ENCODE assay signal across 2 cellular contexts in the genomic region with DNA sequence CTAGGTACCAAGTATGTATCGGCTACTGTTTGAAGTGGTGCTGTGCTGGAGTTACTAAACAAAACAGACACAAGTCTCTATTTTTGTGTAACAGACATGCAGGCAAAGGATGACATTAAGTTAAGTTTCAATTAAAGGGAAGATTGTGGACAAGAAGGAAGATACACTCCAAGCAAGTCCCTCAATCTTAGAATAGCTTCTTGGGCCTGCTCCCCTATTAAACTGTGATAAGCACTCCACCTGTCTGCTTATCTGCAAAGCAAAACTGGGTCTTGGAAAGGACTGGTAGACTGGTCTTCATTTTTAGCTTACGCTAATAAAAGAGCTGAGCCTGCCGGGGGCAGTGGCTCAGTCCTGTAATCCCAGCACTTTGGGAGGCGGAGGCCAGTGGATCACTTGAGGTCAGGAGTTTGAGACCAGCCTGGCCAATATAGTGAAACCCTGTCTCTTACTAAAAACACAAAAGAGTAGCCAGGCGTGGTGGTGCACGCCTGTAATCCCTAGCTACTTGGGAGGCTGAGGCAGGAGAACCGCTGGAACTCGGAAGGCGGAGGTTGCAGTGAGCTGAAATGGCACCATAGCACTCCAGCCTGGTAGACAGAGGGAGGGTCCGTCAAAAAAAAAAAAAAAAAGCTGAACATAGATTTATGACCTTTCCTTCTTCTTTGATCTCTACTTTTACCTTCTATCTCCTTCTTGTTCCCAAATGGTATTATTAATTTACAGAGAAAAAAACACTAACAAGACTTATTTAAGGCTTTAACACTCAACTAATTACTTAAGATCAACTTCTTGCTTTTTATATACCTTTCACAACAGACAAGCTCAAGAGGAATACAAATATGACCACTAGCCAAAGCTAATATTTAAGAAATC.
TF ChIP-seq lines count a peak whose summit lies in the region.

No MANE protein-coding gene starts in this region.

TF ChIP-seq in HEK293T, 16 proteins besides CTCF, POLR2A, EP300 and RAD21:
- no peak for TF ChIP-seq L3MBTL2 (conservative IDR thresholded peaks at IDR 0.05)
- TF ChIP-seq, protein P1, sequence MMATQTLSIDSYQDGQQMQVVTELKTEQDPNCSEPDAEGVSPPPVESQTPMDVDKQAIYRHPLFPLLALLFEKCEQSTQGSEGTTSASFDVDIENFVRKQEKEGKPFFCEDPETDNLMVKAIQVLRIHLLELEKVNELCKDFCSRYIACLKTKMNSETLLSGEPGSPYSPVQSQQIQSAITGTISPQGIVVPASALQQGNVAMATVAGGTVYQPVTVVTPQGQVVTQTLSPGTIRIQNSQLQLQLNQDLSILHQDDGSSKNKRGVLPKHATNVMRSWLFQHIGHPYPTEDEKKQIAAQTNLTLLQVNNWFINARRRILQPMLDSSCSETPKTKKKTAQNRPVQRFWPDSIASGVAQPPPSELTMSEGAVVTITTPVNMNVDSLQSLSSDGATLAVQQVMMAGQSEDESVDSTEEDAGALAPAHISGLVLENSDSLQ (IDR thresholded peaks at IDR 0.05) = peak; percentile 60

TF ChIP-seq in K562, 482 proteins besides CTCF, POLR2A, EP300 and RAD21:
- TF ChIP-seq ZBTB1 (CRISPR knock-in tag; IDR thresholded peaks at IDR 0.05; ENCODE audit: borderline replicate concordance, low read depth) = no peak
- TF ChIP-seq CBFA2T3 (IDR thresholded peaks at IDR 0.05) = peak; percentile 60
- peak; percentile 14; the same call in 1 of the 2 replicates for TF ChIP-seq CBFA2T2 (conservative IDR thresholded peaks at IDR 0.05)
- no peak for TF ChIP-seq RFX5 (IDR thresholded peaks at IDR 0.05; ENCODE audit: low read depth, low read length)
- TF ChIP-seq TCF3 (CRISPR knock-in tag; IDR thresholded peaks at IDR 0.05) = 0 out of 2 replicates have a peak, but pooled peaks have one; percentile 16
- no peak for TF ChIP-seq ZNF778 (CRISPR knock-in tag; IDR thresholded peaks at IDR 0.05)
- TF ChIP-seq ZNF436 (CRISPR knock-in tag; IDR thresholded peaks at IDR 0.05) = no peak
- no peak for TF ChIP-seq MBD2 (IDR thresholded peaks at IDR 0.05; ENCODE audit: borderline replicate concordance, low read depth)
- TF ChIP-seq ZNF551 (CRISPR knock-in tag; IDR thresholded peaks at IDR 0.05) = no peak
- TF ChIP-seq ZNF764 (CRISPR knock-in tag; IDR thresholded peaks at IDR 0.05; ENCODE audit: low read depth) = no peak
- TF ChIP-seq POLR2AphosphoS5 (IDR thresholded peaks at IDR 0.05; ENCODE audit: control insufficient read depth, insufficient read depth, low read depth, low read length) = peak; percentile 39; the same call in 1 of the 2 replicates
- no peak for TF ChIP-seq KDM1A (IDR thresholded peaks at IDR 0.05)
- TF ChIP-seq, protein P2, sequence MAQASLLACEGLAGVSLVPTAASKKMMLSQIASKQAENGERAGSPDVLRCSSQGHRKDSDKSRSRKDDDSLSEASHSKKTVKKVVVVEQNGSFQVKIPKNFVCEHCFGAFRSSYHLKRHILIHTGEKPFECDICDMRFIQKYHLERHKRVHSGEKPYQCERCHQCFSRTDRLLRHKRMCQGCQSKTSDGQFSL (CRISPR knock-in tag; IDR thresholded peaks at IDR 0.05) = no peak
- TF ChIP-seq, protein P2 (tag; IDR thresholded peaks at IDR 0.05) = no peak
- TF ChIP-seq ZNF316 (IDR thresholded peaks at IDR 0.05) = no peak
